8 cellular contexts compared by ENCODE assay signal in genomic region chr5:80487829-80488708, GRCh38. TPM values are rescaled to one million over a fixed set of nuclear protein-coding genes. Genes with fewer than 3 reads are reported as not detected.
DNase-seq lines count a peak whose midpoint lies in the region; ATAC-seq and TF ChIP-seq lines count a peak whose summit lies in the region.

TSS of gene FAM151B (plus strand) at chr5:80488100. CDS start at chr5:80488124, 24 bp downstream.

- peak; percentile 98 for DNase-seq in ELF-1 (ENCODE audit: low read depth, low spot score)
- DNase-seq in H9 = peak; percentile 98
- DNase-seq in M059J (ENCODE audit: low read depth) = peak; percentile 97
- DNase-seq in SHP77 (lab: John Stamatoyannopoulos, UW) = peak; percentile 94 to 96
- DNase-seq in activated gamma-delta T cell treated with Interleukin-2 at 50 U/mL for 16 hours = peak; percentile 22
- peak; percentile 89 to 95 for DNase-seq in foreskin fibroblast
- DNase-seq in stimulated activated naive CD8-positive, alpha-beta T cell treated with anti-CD3 and anti-CD28 coated beads, Interleukin-15, amount 100 ng/mL, for 72 hours = peak; percentile 72 to 87

- H4K20me1 ChIP-seq in H9 (ENCODE audit: control insufficient read depth, insufficient read depth, insufficient read length) (no peaks in the 10 kb centered on the region), neural cell (ENCODE audit: insufficient read depth) (no peaks in the 10 kb centered on the region)

- WGBS in H9 (ENCODE audit: extremely low coverage, insufficient read length, low lambda C conversion rate) = no CpG with 5 or more reads among the region's 83 CpGs

- no peak within 1 kb of the TSS for H2BK15ac ChIP-seq in H9 (ENCODE audit: low read depth, low read length)

- no peak within 1 kb of the TSS for H2BK5ac ChIP-seq in H9 (ENCODE audit: insufficient read length, low read length)

- ATAC-seq in stimulated activated naive CD8-positive, alpha-beta T cell treated with anti-CD3 and anti-CD28 coated beads, Interleukin-15, amount 100 ng/mL, for 72 hours = peak; percentile 97

- peaks cover 9 to 15% of the 10 kb centered on the region in 2 experiments for H3K9me3 Mint-ChIP-seq in H9
- H3K9me3 Mint-ChIP-seq in stimulated activated naive CD8-positive, alpha-beta T cell treated with anti-CD3 and anti-CD28 coated beads, Interleukin-15, amount 100 ng/mL, for 72 hours = peaks cover 0 to 4% of the 10 kb centered on the region in 2 donors

- no peak within 1 kb of the TSS for H2AK5ac ChIP-seq in H9 (ENCODE audit: insufficient read length, low read length)

- H3F3A ChIP-seq in neural cell (ENCODE audit: insufficient read depth, low read length, poor library complexity, severe bottlenecking) = peaks cover 10% of the 10 kb centered on the region

- no peak within 1 kb of the TSS for H3K18ac ChIP-seq in H9 (ENCODE audit: insufficient read length, low read depth, low read length)

- no peaks in the 10 kb centered on the region; the same call in 1 of the 2 replicates for H3K27me3 Mint-ChIP-seq in H9 (ENCODE audit: low read depth)
- peaks cover 29% of the 10 kb centered on the region for H3K27me3 Mint-ChIP-seq in stimulated activated naive CD8-positive, alpha-beta T cell treated with anti-CD3 and anti-CD28 coated beads, Interleukin-15, amount 100 ng/mL, for 72 hours

- H3K36me3 ChIP-seq in neural cell (ENCODE audit: insufficient read depth, low read length) = no peaks in the 10 kb centered on the region

- H2BK120ac ChIP-seq in H9 (ENCODE audit: low read depth, low read length, poor library complexity, severe bottlenecking) = no peak within 1 kb of the TSS

- no peak within 1 kb of the TSS for H3K23ac ChIP-seq in H9 (ENCODE audit: insufficient read length, low read depth, low read length)

- TF ChIP-seq CTCF in H9 (conservative IDR thresholded peaks at IDR 0.05) (peak; percentile 51; the same call in 2 of the 3 replicates), foreskin fibroblast (IDR thresholded peaks at IDR 0.05; ENCODE audit: low read depth, low read length) (peak; percentile 11), neural cell (IDR thresholded peaks at IDR 0.05; ENCODE audit: poor library complexity, severe bottlenecking) (no peak)

- H4K91ac ChIP-seq in H9 (ENCODE audit: insufficient read length, low read depth, low read length) = no peak within 1 kb of the TSS

- H3K4me3 ChIP-seq in foreskin fibroblast (ENCODE audit: low read depth in 1 of 2, low read length in 2 of 2) = peak within 1 kb of the TSS; percentile 72 to 94
- H3K4me3 ChIP-seq in neural cell (ENCODE audit: low read length) = peak within 1 kb of the TSS; percentile 88

- TF ChIP-seq RAD21 in neural cell (conservative IDR thresholded peaks at IDR 0.05) = peak; percentile 52

- no peak within 1 kb of the TSS for H2AFZ ChIP-seq in H9 (ENCODE audit: low read length)
- peak within 1 kb of the TSS; percentile 77 for H2AFZ ChIP-seq in neural cell (ENCODE audit: low read depth, low read length)

- peak within 1 kb of the TSS; percentile 95 to 97 (median 96) for H3K27ac Mint-ChIP-seq in H9
- peak within 1 kb of the TSS; percentile 48 to 88 for H3K27ac Mint-ChIP-seq in stimulated activated naive CD8-positive, alpha-beta T cell treated with anti-CD3 and anti-CD28 coated beads, Interleukin-15, amount 100 ng/mL, for 72 hours

- no peaks in the 10 kb centered on the region for H3K9me3 ChIP-seq in H9 (ENCODE audit: control insufficient read depth, low read depth, low read length)
- H3K9me3 ChIP-seq in neural cell (ENCODE audit: low read length) = no peaks in the 10 kb centered on the region

- peak within 1 kb of the TSS; percentile 64 for H3K4me2 ChIP-seq in H9 (ENCODE audit: insufficient read depth, insufficient read length, low read length)
- peak within 1 kb of the TSS; percentile 17 for H3K4me2 ChIP-seq in neural cell (ENCODE audit: low read length)

- 0 out of 2 replicates have a peak within 1 kb of the TSS, but pooled peaks have one; percentile 14 for H3K14ac ChIP-seq in H9 (ENCODE audit: insufficient read depth, low read length)

- H3K27ac ChIP-seq in H9 (ENCODE audit: insufficient read length, low read depth, low read length) (no peak within 1 kb of the TSS), neural cell (ENCODE audit: low read length) (peak within 1 kb of the TSS; percentile 74)

- peaks cover 10 to 29% (median 20%) of the 10 kb centered on the region in 3 experiments; a peak in 6 of 7 replicates for H3K36me3 Mint-ChIP-seq in H9 (ENCODE audit: insufficient read depth in 1 of 3, low read depth in 3 of 3)

- H4K5ac ChIP-seq in H9 (ENCODE audit: insufficient read length, low read depth, low read length) = no peak within 1 kb of the TSS

- H2BK12ac ChIP-seq in H9 (ENCODE audit: insufficient read length, low read depth, low read length) = no peak within 1 kb of the TSS

- H4K8ac ChIP-seq in H9 (replicated peaks; ENCODE audit: insufficient read length, low read depth, low read length) = no peak within 1 kb of the TSS

- H3K4me3 Mint-ChIP-seq in H9 = peak within 1 kb of the TSS; percentile 80 to 90
- peak within 1 kb of the TSS; percentile 85 to 88 for H3K4me3 Mint-ChIP-seq in stimulated activated naive CD8-positive, alpha-beta T cell treated with anti-CD3 and anti-CD28 coated beads, Interleukin-15, amount 100 ng/mL, for 72 hours

- TF ChIP-seq EP300 in neural cell (conservative IDR thresholded peaks at IDR 0.05; ENCODE audit: poor library complexity, severe bottlenecking) = no peak

- H3T11ph ChIP-seq in H9 (ENCODE audit: low read length) = peak within 1 kb of the TSS; percentile 8

- peaks cover 30 to 31% of the 10 kb centered on the region in 2 experiments for H3K4me1 Mint-ChIP-seq in H9
- H3K4me1 Mint-ChIP-seq in stimulated activated naive CD8-positive, alpha-beta T cell treated with anti-CD3 and anti-CD28 coated beads, Interleukin-15, amount 100 ng/mL, for 72 hours = peaks cover 22% of the 10 kb centered on the region

- H3K9ac ChIP-seq in H9 (ENCODE audit: extremely low read depth, insufficient read length, low read length) (peak within 1 kb of the TSS; percentile 11), neural cell (ENCODE audit: low read length) (peak within 1 kb of the TSS; percentile 72)

- no peak within 1 kb of the TSS for H3K56ac ChIP-seq in H9 (ENCODE audit: insufficient read length, low read depth, low read length)

- no peaks in the 10 kb centered on the region for H3K4me1 ChIP-seq in H9 (ENCODE audit: insufficient read depth, low read length)

- no peaks in the 10 kb centered on the region for H3K79me1 ChIP-seq in H9 (ENCODE audit: insufficient read depth, low read depth, low read length, poor library complexity, severe bottlenecking)

- H2BK20ac ChIP-seq in H9 (ENCODE audit: low read depth, low read length, poor library complexity, severe bottlenecking) = no peak within 1 kb of the TSS

- no peaks in the 10 kb centered on the region for H3K9me2 ChIP-seq in neural cell (ENCODE audit: insufficient read depth, low read length)

- H3K27me3 ChIP-seq in H9 (ENCODE audit: insufficient read depth, low read length) (no peaks in the 10 kb centered on the region), neural cell (ENCODE audit: insufficient read depth, low read depth, low read length) (peaks cover 3% of the 10 kb centered on the region)

- H3K23me2 ChIP-seq in H9 (ENCODE audit: insufficient read length, low read depth, low read length, poor library complexity, severe bottlenecking) = no peaks in the 10 kb centered on the region

- no peak within 1 kb of the TSS for H3K4ac ChIP-seq in H9 (ENCODE audit: low read depth, low read length)

- no peaks in the 10 kb centered on the region for H3K79me2 ChIP-seq in H9 (ENCODE audit: insufficient read depth, low read length)
- no peaks in the 10 kb centered on the region for H3K79me2 ChIP-seq in neural cell (replicated peaks; ENCODE audit: insufficient read depth, low read length)

TF ChIP-seq in neural cell, 6 proteins besides CTCF, POLR2A, EP300 and RAD21:
- TF ChIP-seq POLR2AphosphoS5 (IDR thresholded peaks at IDR 0.05) (peak; percentile 25), EZH2 (IDR thresholded peaks at IDR 0.05; ENCODE audit: borderline replicate concordance, insufficient read depth, low read length, poor library complexity, severe bottlenecking) (no peak), REST (IDR thresholded peaks at IDR 0.05; ENCODE audit: borderline replicate concordance) (peak; percentile 27), MXI1 (conservative IDR thresholded peaks at IDR 0.05; ENCODE audit: poor library complexity, severe bottlenecking) (peak; percentile 88), SMC3 (conservative IDR thresholded peaks at IDR 0.05; ENCODE audit: poor library complexity) (peak; percentile 61), TAF1 (IDR thresholded peaks at IDR 0.05; ENCODE audit: low read depth) (peak; percentile 75)

RNA-seq across cellular contexts. Expression of gene FAM151B, which starts in this region (rescaled TPM):
- total RNA-seq in H9 (2021) = 0.72 and 0.79 TPM in 2 replicates
- 1.6 TPM in 1 of 2 replicates, not detected in the other for total RNA-seq in M059J (2014; rRNA removed; shearing (Covaris generic))
- polyA plus RNA-seq in neural cell = 3.3 and 5.3 TPM in 2 replicates
- polyA minus RNA-seq in neural cell = 7.8 and 8.7 TPM in 2 replicates

Comparison
In these comparisons a context has a peak if more than half of its experiments do, and no peak if none do; other contexts are left out.
1. Peak in DNase-seq, H3K9ac ChIP-seq and H3K4me2 ChIP-seq in H9; RNA of the gene not detected or under 1 TPM.
2. DNase-seq: peak in every context shown above with its lines; median percentile 98 in ELF-1; 98 in H9; 97 in M059J; 95 in SHP77; 92 in foreskin fibroblast; 80 in stimulated activated naive CD8-positive, alpha-beta T cell treated with anti-CD3 and anti-CD28 coated beads, Interleukin-15, amount 100 ng/mL, for 72 hours; 22 in activated gamma-delta T cell treated with Interleukin-2 at 50 U/mL for 16 hours.